In genomic region chr1:234765672-234766071, GRCh38 we compare ENCODE assay signal across 27 cellular contexts.
"Had no signal": no experiment of that assay in that cellular context is flagged by ENCODE, and none has a peak within 500 bp of the region (broad histone marks: within the 10 kb centered on the region; RNA-seq: fewer than 3 reads in every experiment).

No MANE protein-coding gene starts in this region.

- H3K36me3 Mint-ChIP-seq: mesothelial cell of epicardium; naive B cell; stimulated activated naive B cell treated with anti-CD40 and anti-IgM and Interleukin-4, amounts not matched to agents 10 μg/mL and 1 μg/mL and 100 μg/mL, for 72 hours; WTC11 had no signal

- DNase-seq: activated CD4-positive, alpha-beta T cell treated with anti-CD3 and anti-CD28 coated beads for 1 hour; activated CD4-positive, alpha-beta T cell treated with anti-CD3 and anti-CD28 coated beads, Interleukin-2, amount 50 U/mL, for 4 hours; activated gamma-delta T cell treated with Interleukin-2 at 50 U/mL for 16 hours; adrenal gland; aorta; body of pancreas; dermis blood vessel endothelial cell; effector CD4-positive, alpha-beta T cell; foreskin keratinocyte; heart right ventricle; kidney glomerular epithelial cell; left ventricle myocardium inferior; naive B cell; nucleus accumbens; pancreas; retina; small intestine; stimulated activated CD4-positive, alpha-beta T cell treated with anti-CD3 and anti-CD28 coated beads, Interleukin-1b, Interleukin-23, amount 100 ng/mL, for 48 hours; stimulated activated CD4-positive, alpha-beta T cell treated with anti-CD3 and anti-CD28 coated beads, Interleukin-4, amount 100 ng/mL, for 4 hours; stimulated activated CD8-positive, alpha-beta memory T cell treated with anti-CD3 and anti-CD28 coated beads, Interleukin-4, amount 100 ng/mL, for 48 hours; stimulated activated naive B cell treated with anti-CD40 and anti-IgM and Interleukin-4, amounts not matched to agents 10 μg/mL and 1 μg/mL and 100 μg/mL, for 72 hours; T-helper 2 cell had no signal

- H3K27me3 Mint-ChIP-seq: naive B cell; stimulated activated naive B cell treated with anti-CD40 and anti-IgM and Interleukin-4, amounts not matched to agents 10 μg/mL and 1 μg/mL and 100 μg/mL, for 72 hours had no signal

- ATAC-seq: body of pancreas, foreskin keratinocyte, heart right ventricle, pancreas, SK-N-SH treated with all-trans-retinoic acid at 6 μM for 48 hours, WTC11 had no signal

- H3K4me3 Mint-ChIP-seq: mesothelial cell of epicardium; naive B cell; neural crest cell; stimulated activated naive B cell treated with anti-CD40 and anti-IgM and Interleukin-4, amounts not matched to agents 10 μg/mL and 1 μg/mL and 100 μg/mL, for 72 hours; WTC11 had no signal

- H3K9me3 Mint-ChIP-seq: activated naive CD4-positive, alpha-beta T cell treated with anti-CD3 and anti-CD28 coated beads, Interleukin-2, amount 50 U/mL, for 72 hours; mesothelial cell of epicardium; naive B cell had no signal

- H3K27ac Mint-ChIP-seq: activated naive CD4-positive, alpha-beta T cell treated with anti-CD3 and anti-CD28 coated beads, Interleukin-2, amount 50 U/mL, for 72 hours; mesothelial cell of epicardium; WTC11 had no signal
